Comparison of ENCODE assay signal across 8 cellular contexts in genomic region chr17:56779898-56780777, GRCh38. TPM values are rescaled to one million over a fixed set of nuclear protein-coding genes. Genes with fewer than 3 reads are reported as not detected.
DNase-seq lines count a peak whose midpoint lies in the region; ATAC-seq and TF ChIP-seq lines count a peak whose summit lies in the region.

No MANE protein-coding gene starts in this region.

- intact Hi-C loops in Caco-2 (cut with micrococcal nuclease; ENCODE audit: unreplicated experiment), result loop anchor here (1.0 to 2.0 kb wide), 4 partner anchors 64 to 187 kb away; partner anchors contain the start of genes NOG and TRIM25
- intact Hi-C loops in mucosa of descending colon (cut with DNase I, micrococcal nuclease), result no loop called here

- peak overlapping the region; percentile 4; the same call in 1 of the 2 replicates for H3K4me3 ChIP-seq in Caco-2 (ENCODE audit: low read depth, low read length)
- H3K4me3 ChIP-seq in endodermal cell (ENCODE audit: low read length), result peak overlapping the region; percentile 39
- no peak overlapping the region for H3K4me3 ChIP-seq in mucosa of descending colon

- H3K36me3 ChIP-seq in Caco-2 (ENCODE audit: control insufficient read depth, insufficient read depth, low read length), result no peaks in the 10 kb centered on the region
- H3K36me3 ChIP-seq in endodermal cell (ENCODE audit: control insufficient read depth, insufficient read depth, low read length), result no peaks in the 10 kb centered on the region
- no peaks in the 10 kb centered on the region for H3K36me3 ChIP-seq in mucosa of descending colon (ENCODE audit: low read depth)

- H3K27ac ChIP-seq in endodermal cell (ENCODE audit: low read depth, low read length), result no peak overlapping the region

- peaks cover 5% of the 10 kb centered on the region; the same call in 1 of the 2 replicates for H3K4me1 ChIP-seq in Caco-2
- no peaks in the 10 kb centered on the region for H3K4me1 ChIP-seq in endodermal cell (ENCODE audit: control insufficient read depth, insufficient read depth, low read length)
- peaks cover 4% of the 10 kb centered on the region for H3K4me1 ChIP-seq in mucosa of descending colon (ENCODE audit: low read depth)

- no peaks in the 10 kb centered on the region for H3K9me3 Mint-ChIP-seq in Caco-2 (ENCODE audit: unreplicated experiment)
- no peaks in the 10 kb centered on the region for H3K9me3 Mint-ChIP-seq in endodermal cell

- BruUV-seq in Caco-2 (replicated peaks; lab: Mats Ljungman, UMichigan), result no TSS peak

- H3K36me3 Mint-ChIP-seq in Caco-2 (ENCODE audit: insufficient read depth, unreplicated experiment) (no peaks in the 10 kb centered on the region), endodermal cell (ENCODE audit: low read depth) (no peaks in the 10 kb centered on the region)

- POLR2A ChIA-PET in Caco-2 (lab: Charles Lee), result no interaction called here

- no peak overlapping the region for H3K9ac ChIP-seq in endodermal cell (ENCODE audit: extremely low read depth, low read length, poor library complexity, severe bottlenecking)

- ATAC-seq in GM21360 (IDR thresholded peaks at IDR 0.05; ENCODE audit: unreplicated experiment) (peak; percentile 97), mucosa of descending colon (peak; percentile 100)

- H3K4me3 Mint-ChIP-seq in Caco-2 (ENCODE audit: unreplicated experiment) (peak overlapping the region; percentile 54), endodermal cell (peak overlapping the region; percentile 15)

- H3K27me3 ChIP-seq in Caco-2 (replicated peaks; ENCODE audit: control insufficient read depth, insufficient read depth, low read length), result peaks cover 2% of the 10 kb centered on the region
- peaks cover 49% of the 10 kb centered on the region for H3K27me3 ChIP-seq in endodermal cell (ENCODE audit: control insufficient read depth, insufficient read depth, low read length, poor library complexity, severe bottlenecking)

- H3K9me3 ChIP-seq in Caco-2 (no peaks in the 10 kb centered on the region), endodermal cell (ENCODE audit: control insufficient read depth, low read length) (no peaks in the 10 kb centered on the region), mucosa of descending colon (no peaks in the 10 kb centered on the region)

- peaks cover 34% of the 10 kb centered on the region for H3K27me3 Mint-ChIP-seq in Caco-2 (ENCODE audit: insufficient read depth, unreplicated experiment)
- peaks cover 51% of the 10 kb centered on the region for H3K27me3 Mint-ChIP-seq in endodermal cell (ENCODE audit: insufficient read depth)

- TF ChIP-seq CTCF in Caco-2 (IDR thresholded peaks at IDR 0.05; ENCODE audit: insufficient read depth in 1 of 2, low read depth in 1 of 2, low read length in 1 of 2, severe bottlenecking in 1 of 2, unreplicated experiment in 1 of 2) (peak; percentile 90 to 98), endodermal cell (conservative IDR thresholded peaks at IDR 0.05) (peak; percentile 99), mucosa of descending colon (IDR thresholded peaks at IDR 0.05) (peak; percentile 99)

- H3K4me1 Mint-ChIP-seq in Caco-2 (ENCODE audit: low read depth, unreplicated experiment), result peaks cover 6% of the 10 kb centered on the region
- H3K4me1 Mint-ChIP-seq in endodermal cell, result peaks cover 7% of the 10 kb centered on the region

- peak; percentile 75 to 90 for DNase-seq in Caco-2
- DNase-seq in HS-27A (ENCODE audit: low read depth), result peak; percentile 39
- DNase-seq in NOMO-1 treated with DMSO at 0.1 percent for 48 hours (lab: John Stamatoyannopoulos, UW; ENCODE audit: unreplicated experiment), result peak; percentile 95
- DNase-seq in activated CD8-positive, alpha-beta memory T cell treated with anti-CD3 and anti-CD28 coated beads, Interleukin-2, amount 50 U/mL, for 1 hour (ENCODE audit: extremely low read depth), result peak; percentile 47
- peak; percentile 97 for DNase-seq in endodermal cell
- DNase-seq in mucosa of descending colon, result peak; percentile 83 to 90 (median 85)
- peak; percentile 76 for DNase-seq in stimulated activated CD8-positive, alpha-beta memory T cell treated with anti-CD3 and anti-CD28 coated beads, Interleukin-4, amount 100 ng/mL, for 24 hours (ENCODE audit: low read depth)

- CTCF ChIA-PET in Caco-2 (lab: Charles Lee), result interaction anchor here (0.6 to 1.6 kb wide), 14 partner anchors 16 to 281 kb away, joined by 3 to 9 read pairs (median 4); partner anchors contain the start of genes C17orf67, DGKE and NOG

- WGBS in endodermal cell (ENCODE audit: insufficient coverage in 1 of 2, insufficient read length in 1 of 2), 2 experiments, result 8 to 23% methylated on average over 5 to 47 of the region's 48 CpGs

- no peak overlapping the region for H3K27ac Mint-ChIP-seq in Caco-2 (ENCODE audit: unreplicated experiment)
- no peak overlapping the region for H3K27ac Mint-ChIP-seq in endodermal cell

RNA-seq across cellular contexts. Expression of gene C17orf67, which starts 53.6 kb away (rescaled TPM):
- total RNA-seq in Caco-2 (2022), result 2.9 and 4.6 TPM in 2 replicates
- 1 to 10 TPM; 1.2 to 1.5 TPM for total RNA-seq in endodermal cell
- polyA plus RNA-seq in endodermal cell (2013, experiment 1 of 2), result 1.5 TPM
- 0.95 TPM for polyA plus RNA-seq in endodermal cell (2013, experiment 2 of 2)
- total RNA-seq in mucosa of descending colon, result 1 to 10 TPM; 1.1 to 3.4 (median 1.1) TPM

RNA-seq across cellular contexts. Expression of gene DGKE, which starts 53.8 kb away (rescaled TPM):
- 15.5 and 17.6 TPM in 2 replicates for total RNA-seq in Caco-2 (2022)
- total RNA-seq in endodermal cell, result 1 to 10 TPM; 3.5 to 7.1 TPM
- 2.6 TPM for polyA plus RNA-seq in endodermal cell (2013, experiment 1 of 2)
- 2.6 TPM for polyA plus RNA-seq in endodermal cell (2013, experiment 2 of 2)
- 10 to 100 TPM in 1 of 3 donors, 1 to 10 TPM in 2; 5.8 to 22.2 (median 9.8) TPM for total RNA-seq in mucosa of descending colon

Comparison
In these comparisons a context has a peak if more than half of its experiments do, and no peak if none do; other contexts are left out.
1. DNase-seq: peak in every context shown above with its lines; median percentile 97 in endodermal cell; 95 in NOMO-1 treated with DMSO at 0.1 percent for 48 hours; 85 in mucosa of descending colon; 82 in Caco-2; 76 in stimulated activated CD8-positive, alpha-beta memory T cell treated with anti-CD3 and anti-CD28 coated beads, Interleukin-4, amount 100 ng/mL, for 24 hours; 47 in activated CD8-positive, alpha-beta memory T cell treated with anti-CD3 and anti-CD28 coated beads, Interleukin-2, amount 50 U/mL, for 1 hour; 39 in HS-27A.